ENCODE assay signal across 1 cellular context in genomic region chr1:8816831-8817412, GRCh38.
TF ChIP-seq lines count a peak whose summit lies in the region.

No MANE protein-coding gene starts in this region.

TF ChIP-seq in GM12878, 131 proteins besides CTCF, POLR2A, EP300 and RAD21 (continued from another document and continues in another):
- TF ChIP-seq JUND (IDR thresholded peaks at IDR 0.05; ENCODE audit: low read depth, low read length), result no peak
- TF ChIP-seq WRNIP1 (IDR thresholded peaks at IDR 0.05; ENCODE audit: borderline replicate concordance, low read depth, low read length), result no peak
- no peak for TF ChIP-seq CBX3 (IDR thresholded peaks at IDR 0.05; ENCODE audit: borderline replicate concordance, low read depth)
- TF ChIP-seq RFX5 (IDR thresholded peaks at IDR 0.05; ENCODE audit: low read depth, low read length), result no peak
- TF ChIP-seq HSF1 (IDR thresholded peaks at IDR 0.05; ENCODE audit: low read depth, low read length), result no peak
- TF ChIP-seq MTA2 (IDR thresholded peaks at IDR 0.05; ENCODE audit: low read depth), result no peak
- no peak for TF ChIP-seq POLR2AphosphoS2 (IDR thresholded peaks at IDR 0.05; ENCODE audit: low read depth, low read length)
- no peak for TF ChIP-seq EZH2 (IDR thresholded peaks at IDR 0.05; ENCODE audit: borderline replicate concordance, control insufficient read depth, low read depth, low read length)
- no peak for TF ChIP-seq ETV6 (conservative IDR thresholded peaks at IDR 0.05 in 1 of 2, IDR thresholded peaks at IDR 0.05 in 1 of 2; ENCODE audit: borderline replicate concordance in 1 of 2, low read depth in 1 of 2)
- no peak for TF ChIP-seq ZNF207 (IDR thresholded peaks at IDR 0.05; ENCODE audit: borderline replicate concordance)
- peak; percentile 41; the same call in 1 of the 2 replicates for TF ChIP-seq ZNF687 (IDR thresholded peaks at IDR 0.05)
- TF ChIP-seq SMAD5 (IDR thresholded peaks at IDR 0.05; ENCODE audit: low read depth), result no peak
- TF ChIP-seq IRF4 (IDR thresholded peaks at IDR 0.05; ENCODE audit: low read depth, low read length), result no peak
- TF ChIP-seq EED (IDR thresholded peaks at IDR 0.05; ENCODE audit: low read depth), result no peak
- no peak for TF ChIP-seq GABPA (IDR thresholded peaks at IDR 0.05; ENCODE audit: low read depth)
- TF ChIP-seq TARDBP (IDR thresholded peaks at IDR 0.05; ENCODE audit: borderline replicate concordance), result no peak
- TF ChIP-seq ZBTB4 (CRISPR knock-in tag; IDR thresholded peaks at IDR 0.05), result no peak
- peak; percentile 14; the same call in 1 of the 2 replicates for TF ChIP-seq IKZF1 (conservative IDR thresholded peaks at IDR 0.05)
- no peak for TF ChIP-seq TCF12 (IDR thresholded peaks at IDR 0.05; ENCODE audit: low read depth, low read length)
- TF ChIP-seq DPF2 (IDR thresholded peaks at IDR 0.05), result no peak
- no peak for TF ChIP-seq MEF2A (IDR thresholded peaks at IDR 0.05; ENCODE audit: insufficient read depth, low read depth, low read length)
- TF ChIP-seq NR2F1 (conservative IDR thresholded peaks at IDR 0.05), result peak; percentile 83
- TF ChIP-seq CHD1 (IDR thresholded peaks at IDR 0.05; ENCODE audit: low read depth, low read length), result no peak
- TF ChIP-seq HDAC2 (IDR thresholded peaks at IDR 0.05), result no peak
- peak in 1 of 2 experiments; percentile 7; a peak in 1 of 4 replicates for TF ChIP-seq BHLHE40 (IDR thresholded peaks at IDR 0.05; ENCODE audit: borderline replicate concordance in 1 of 2, low read depth in 2 of 2, low read length in 1 of 2)
- peak in 1 of 2 experiments; percentile 16; a peak in 1 of 4 replicates for TF ChIP-seq IKZF2 (IDR thresholded peaks at IDR 0.05)
- TF ChIP-seq HDGF (IDR thresholded peaks at IDR 0.05), result no peak
- no peak for TF ChIP-seq PRDM15 (CRISPR knock-in tag; IDR thresholded peaks at IDR 0.05)
- TF ChIP-seq SMAD1 (IDR thresholded peaks at IDR 0.05; ENCODE audit: low read depth, partially characterized antibody), result no peak
- no peak for TF ChIP-seq RB1 (IDR thresholded peaks at IDR 0.05; ENCODE audit: borderline replicate concordance)
- TF ChIP-seq SMARCA5 (IDR thresholded peaks at IDR 0.05), result no peak
- TF ChIP-seq ZNF274 (IDR thresholded peaks at IDR 0.05; ENCODE audit: insufficient read depth, insufficient read length), result no peak
- TF ChIP-seq NR2C1 (IDR thresholded peaks at IDR 0.05), result no peak
- no peak for TF ChIP-seq YBX1 (IDR thresholded peaks at IDR 0.05)
- no peak for TF ChIP-seq SMC3 (IDR thresholded peaks at IDR 0.05; ENCODE audit: borderline replicate concordance, low read length)
- no peak for TF ChIP-seq CEBPZ (IDR thresholded peaks at IDR 0.05; ENCODE audit: low read depth, low read length)
- TF ChIP-seq BCLAF1 (IDR thresholded peaks at IDR 0.05), result no peak
- TF ChIP-seq ZNF217 (IDR thresholded peaks at IDR 0.05), result no peak
- no peak for TF ChIP-seq SIN3A (IDR thresholded peaks at IDR 0.05; ENCODE audit: low read depth, low read length)
- no peak for TF ChIP-seq SP1 (IDR thresholded peaks at IDR 0.05; ENCODE audit: low read depth, low read length)
- no peak for TF ChIP-seq CBFB (IDR thresholded peaks at IDR 0.05; ENCODE audit: low read depth)
- TF ChIP-seq NFYA (IDR thresholded peaks at IDR 0.05; ENCODE audit: borderline replicate concordance, low read depth, low read length), result no peak
- no peak for TF ChIP-seq E2F4 (IDR thresholded peaks at IDR 0.05; ENCODE audit: low read depth, low read length)
- TF ChIP-seq KLF5 (IDR thresholded peaks at IDR 0.05; ENCODE audit: partially characterized antibody), result no peak
- TF ChIP-seq RAD51 (IDR thresholded peaks at IDR 0.05), result no peak
- TF ChIP-seq STAT1 (conservative IDR thresholded peaks at IDR 0.05), result no peak
- TF ChIP-seq TAF1 (IDR thresholded peaks at IDR 0.05; ENCODE audit: borderline replicate concordance, low read depth, low read length), result no peak
- TF ChIP-seq LARP7 (IDR thresholded peaks at IDR 0.05), result peak; percentile 47; the same call in 1 of the 2 replicates
- TF ChIP-seq MEF2B (IDR thresholded peaks at IDR 0.05; ENCODE audit: partially characterized antibody, poor library complexity, severe bottlenecking), result no peak
